27 cellular contexts compared by ENCODE assay signal in the genomic region with DNA sequence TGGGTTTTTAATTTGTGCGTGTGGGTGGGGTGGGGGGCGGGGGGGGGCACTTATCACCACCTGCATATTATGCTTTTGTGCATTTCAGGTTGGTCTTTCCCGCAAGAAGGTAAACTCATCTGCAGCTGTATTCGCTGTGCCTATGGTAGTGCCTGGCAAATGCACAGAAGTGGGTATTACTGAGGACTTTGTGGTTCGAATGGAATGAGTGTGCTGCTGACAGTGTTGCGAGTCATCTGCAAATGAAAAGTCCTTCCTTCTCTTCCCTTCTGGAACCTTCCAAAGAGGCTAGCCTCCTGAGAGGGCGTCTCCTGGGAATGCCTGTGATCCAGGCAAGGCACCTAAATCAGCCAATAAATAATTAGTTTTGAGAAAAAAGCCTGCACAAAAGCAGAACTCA.
DNase-seq lines count a peak whose midpoint lies in the region; ATAC-seq and TF ChIP-seq lines count a peak whose summit lies in the region.
"Had no signal": no experiment of that assay in that cellular context is flagged by ENCODE, and none has a peak within 500 bp of the region (broad histone marks: within the 10 kb centered on the region; RNA-seq: fewer than 3 reads in every experiment).

No MANE protein-coding gene starts in this region.

- ATAC-seq in activated CD4-positive, alpha-beta T cell treated with anti-CD3 and anti-CD28 coated beads for 36 hours = peak; percentile 75
- ATAC-seq in RWPE2 (ENCODE audit: low read depth) = peak; percentile 68; the same call in 2 of the 3 replicates
- ATAC-seq in GM19328 (IDR thresholded peaks at IDR 0.05; ENCODE audit: unreplicated experiment) = no peak
- no peak for ATAC-seq in lower lobe of right lung
- ATAC-seq in GM18502 (IDR thresholded peaks at IDR 0.05; ENCODE audit: poor library complexity, unreplicated experiment) = no peak
- ATAC-seq: gastroesophageal sphincter; left cardiac atrium; naive thymus-derived CD4-positive, alpha-beta T cell had no signal

- H3K4me3 ChIP-seq in RWPE2 (ENCODE audit: severe bottlenecking) (no peak overlapping the region), lower lobe of right lung (no peak overlapping the region)
- H3K4me3 ChIP-seq: gastroesophageal sphincter, smooth muscle cell, stomach had no signal

- no peak overlapping the region for H3K27ac Mint-ChIP-seq in activated CD4-positive, alpha-beta T cell treated with anti-CD3 and anti-CD28 coated beads for 36 hours
- H3K27ac Mint-ChIP-seq: activated CD4-positive, alpha-beta T cell treated with anti-CD3 and anti-CD28 coated beads, Interleukin-2, amount 10 ng/mL, durations not matched to agents 7 days and 5 days; activated naive CD8-positive, alpha-beta T cell; brain; CD8-positive, alpha-beta memory T cell; HFFc6; naive thymus-derived CD4-positive, alpha-beta T cell; T-helper 1 cell treated with Interleukin-12 subunit alpha and Interleukin-12 subunit beta and Interleukin-4 antibody, amounts not matched to agents 30 μg/mL and 1 μg/mL, for 36 hours; type B pancreatic cell had no signal

- no peaks in the 10 kb centered on the region for H3K36me3 ChIP-seq in RWPE2 (ENCODE audit: low read depth)
- H3K36me3 ChIP-seq in lower lobe of right lung = no peaks in the 10 kb centered on the region
- H3K36me3 ChIP-seq: gastroesophageal sphincter, stomach had no signal

- H3K27me3 ChIP-seq in RWPE2 (ENCODE audit: insufficient read depth, poor library complexity, severe bottlenecking) = no peaks in the 10 kb centered on the region
- no peaks in the 10 kb centered on the region for H3K27me3 ChIP-seq in lower lobe of right lung (ENCODE audit: low read depth)
- H3K27me3 ChIP-seq: gastroesophageal sphincter, stomach had no signal

- POLR2A ChIA-PET in activated CD4-positive, alpha-beta T cell treated with anti-CD3 and anti-CD28 coated beads for 36 hours (lab: Charles Lee) = no interaction called here

- peaks cover 44% of the 10 kb centered on the region for H3K4me1 Mint-ChIP-seq in activated CD4-positive, alpha-beta T cell treated with anti-CD3 and anti-CD28 coated beads for 36 hours

- CTCF ChIA-PET in activated CD4-positive, alpha-beta T cell treated with anti-CD3 and anti-CD28 coated beads for 36 hours (lab: Charles Lee) = interaction anchor here (0.7 kb wide), 1 partner anchor 25 kb away, joined by 3 read pairs; no protein-coding TSS in a partner anchor

- TF ChIP-seq CTCF in RWPE2 (IDR thresholded peaks at IDR 0.05; ENCODE audit: poor library complexity, severe bottlenecking) (no peak), lower lobe of right lung (IDR thresholded peaks at IDR 0.05) (no peak)

- H3K27me3 Mint-ChIP-seq in activated CD4-positive, alpha-beta T cell treated with anti-CD3 and anti-CD28 coated beads for 36 hours = no peaks in the 10 kb centered on the region
- H3K27me3 Mint-ChIP-seq: activated CD4-positive, alpha-beta T cell treated with anti-CD3 and anti-CD28 coated beads, Interleukin-2, amount 10 ng/mL, durations not matched to agents 7 days and 5 days; activated naive CD8-positive, alpha-beta T cell; naive thymus-derived CD4-positive, alpha-beta T cell had no signal

- no peak overlapping the region for H3K4me3 Mint-ChIP-seq in activated CD4-positive, alpha-beta T cell treated with anti-CD3 and anti-CD28 coated beads for 36 hours
- H3K4me3 Mint-ChIP-seq: activated CD4-positive, alpha-beta T cell treated with anti-CD3 and anti-CD28 coated beads, Interleukin-2, amount 10 ng/mL, durations not matched to agents 7 days and 5 days; activated naive CD8-positive, alpha-beta T cell; CD8-positive, alpha-beta memory T cell; HFFc6; naive thymus-derived CD4-positive, alpha-beta T cell; T-helper 1 cell treated with Interleukin-12 subunit alpha and Interleukin-12 subunit beta and Interleukin-4 antibody, amounts not matched to agents 30 μg/mL and 1 μg/mL, for 36 hours; type B pancreatic cell had no signal

- intact Hi-C loops in activated CD4-positive, alpha-beta T cell treated with anti-CD3 and anti-CD28 coated beads for 36 hours (cut with DNase I, micrococcal nuclease) = no loop called here
- intact Hi-C loops in lower lobe of right lung (cut with DNase I) = no loop called here

- H3K27ac ChIP-seq in RWPE2 (ENCODE audit: poor library complexity, severe bottlenecking) (no peak overlapping the region), lower lobe of right lung (no peak overlapping the region)

- H3K9me3 ChIP-seq in RWPE2 (ENCODE audit: severe bottlenecking) (no peaks in the 10 kb centered on the region), lower lobe of right lung (no peaks in the 10 kb centered on the region)
- H3K9me3 ChIP-seq: gastroesophageal sphincter, stomach had no signal

- DNase-seq in activated CD4-positive, alpha-beta T cell treated with anti-CD3 and anti-CD28 coated beads for 36 hours = peak; percentile 27
- DNase-seq in activated CD4-positive, alpha-beta T cell treated with anti-CD3 and anti-CD28 coated beads, Interleukin-2, amount 50 U/mL, for 4 hours = no peak
- DNase-seq in COLO668 (lab: John Stamatoyannopoulos, UW; ENCODE audit: unreplicated experiment) = peak; percentile 17
- no peak for DNase-seq in RWPE2 (ENCODE audit: low spot score)
- peak; percentile 59 for DNase-seq in islet precursor cell
- no peak for DNase-seq in lower lobe of right lung
- DNase-seq: 8988T; activated CD4-positive, alpha-beta T cell treated with anti-CD3 and anti-CD28 coated beads, Interleukin-2, amount 10 ng/mL, durations not matched to agents 7 days and 5 days; CD8-positive, alpha-beta memory T cell; effector CD4-positive, alpha-beta T cell; HFFc6; left cardiac atrium; naive thymus-derived CD4-positive, alpha-beta T cell; NCI-H1092; NCI-H2029; NCI-H446; occipital lobe; stimulated activated CD4-positive, alpha-beta T cell treated with anti-CD3 and anti-CD28 coated beads, Interleukin-4, amount 100 ng/mL, for 4 hours; stomach had no signal

- H3K9me3 Mint-ChIP-seq in activated CD4-positive, alpha-beta T cell treated with anti-CD3 and anti-CD28 coated beads for 36 hours (ENCODE audit: low read depth) = no peaks in the 10 kb centered on the region
- H3K9me3 Mint-ChIP-seq: CD8-positive, alpha-beta memory T cell; T-helper 1 cell treated with Interleukin-12 subunit alpha and Interleukin-12 subunit beta and Interleukin-4 antibody, amounts not matched to agents 30 μg/mL and 1 μg/mL, for 36 hours; type B pancreatic cell had no signal

- H3K4me1 ChIP-seq in RWPE2 (ENCODE audit: insufficient read depth, poor library complexity, severe bottlenecking) = no peaks in the 10 kb centered on the region
- H3K4me1 ChIP-seq in lower lobe of right lung = no peaks in the 10 kb centered on the region

- peaks cover under 1% of the 10 kb centered on the region for H3K36me3 Mint-ChIP-seq in activated CD4-positive, alpha-beta T cell treated with anti-CD3 and anti-CD28 coated beads for 36 hours (ENCODE audit: low read depth)
- H3K36me3 Mint-ChIP-seq: activated naive CD8-positive, alpha-beta T cell; brain; CD8-positive, alpha-beta memory T cell; type B pancreatic cell had no signal

Comparison
In these comparisons a context has a peak if more than half of its experiments do, and no peak if none do; other contexts are left out.
1. DNase-seq: peak in activated CD4-positive, alpha-beta T cell treated with anti-CD3 and anti-CD28 coated beads for 36 hours (single experiment), COLO668 (single experiment) and islet precursor cell (single experiment); none in activated CD4-positive, alpha-beta T cell treated with anti-CD3 and anti-CD28 coated beads, Interleukin-2, amount 50 U/mL, for 4 hours (0 of 2), RWPE2 (single experiment) and lower lobe of right lung (single experiment).
2. ATAC-seq: peak in activated CD4-positive, alpha-beta T cell treated with anti-CD3 and anti-CD28 coated beads for 36 hours (single experiment) and RWPE2 (single experiment); none in GM19328 (single experiment), lower lobe of right lung (0 of 2) and GM18502 (single experiment).